ENCODE assay signal across 15 cellular contexts in genomic region chr5:37043693-37044092, GRCh38.
A peak's percentile ranks its signal among the peaks of the same experiment; 100 is the strongest.
DNase-seq lines count a peak whose midpoint lies in the region; ATAC-seq and TF ChIP-seq lines count a peak whose summit lies in the region.
"Had no signal": no experiment of that assay in that cellular context is flagged by ENCODE, and none has a peak within 500 bp of the region (broad histone marks: within the 10 kb centered on the region; RNA-seq: fewer than 3 reads in every experiment).

No MANE protein-coding gene starts in this region.

- no peaks in the 10 kb centered on the region for H3K9me3 ChIP-seq in Panc1 (ENCODE audit: control insufficient read depth, insufficient read depth, low read depth, low read length)
- H3K9me3 ChIP-seq: pancreas, upper lobe of right lung had no signal

- no peaks in the 10 kb centered on the region for H3K27me3 ChIP-seq in Panc1 (ENCODE audit: control insufficient read depth, insufficient read depth, low read length)
- H3K27me3 ChIP-seq: pancreas, upper lobe of right lung had no signal

- intact Hi-C loops in Panc1 (cut with micrococcal nuclease; ENCODE audit: unreplicated experiment): no loop called here

- no peaks in the 10 kb centered on the region for H3K4me1 ChIP-seq in Panc1 (ENCODE audit: control insufficient read depth, insufficient read depth, low read length)
- H3K4me1 ChIP-seq: upper lobe of right lung had no signal

- POLR2A ChIA-PET in Panc1 (lab: Charles Lee): no interaction called here

- H3K4me3 ChIP-seq in Panc1 (ENCODE audit: low read depth in 2 of 2, low read length in 2 of 2): no peak overlapping the region
- H3K4me3 ChIP-seq: pancreas, upper lobe of right lung had no signal

- in situ Hi-C loops in Panc1 (cut with HindIII; ENCODE audit: low pct_unique_long_range_greater_than_20kb, low sequenced_read_pairs): no loop called here

- DNase-seq in Ammon's horn (ENCODE audit: low spot score): peak; percentile 82
- peak; percentile 4 for DNase-seq in Panc1 (ENCODE audit: low read depth, low spot score)
- DNase-seq in hippocampal formation (lab: John Stamatoyannopoulos, UW): peak; percentile 22 to 66
- DNase-seq in germinal center (ENCODE audit: low spot score): no peak
- DNase-seq in AG20443 (ENCODE audit: low spot score): no peak
- DNase-seq in NK-92 (lab: John Stamatoyannopoulos, UW; ENCODE audit: unreplicated experiment): no peak
- DNase-seq: Calu3; effector memory CD4-positive, alpha-beta T cell; immature natural killer cell; NCI-H526 treated with DMSO at 0.1 percent for 48 hours; pancreas; T1000; upper lobe of right lung had no signal

- peaks cover 27% of the 10 kb centered on the region for H3K36me3 ChIP-seq in Panc1 (ENCODE audit: control insufficient read depth, insufficient read depth, low read length)

- CTCF ChIA-PET in Panc1 (lab: Charles Lee): no interaction called here

- TF ChIP-seq CTCF in GM12872 (IDR thresholded peaks at IDR 0.05; ENCODE audit: insufficient read depth, low read depth, low read length) (peak; percentile 37; the same call in 1 of the 3 replicates), Panc1 (IDR thresholded peaks at IDR 0.05) (peak; percentile 45; the same call in 1 of the 2 replicates)

- no TSS peak for BruUV-seq in Panc1 (replicated peaks; lab: Mats Ljungman, UMichigan)

- H3K27ac ChIP-seq in Panc1 (ENCODE audit: low read length): no peak overlapping the region
- H3K27ac ChIP-seq: pancreas, upper lobe of right lung had no signal

- ATAC-seq in Panc1 (peak; percentile 79; the same call in 1 of the 2 replicates), HG02970 (IDR thresholded peaks at IDR 0.05; ENCODE audit: low FRiP score, unreplicated experiment) (no peak)
- ATAC-seq: pancreas, upper lobe of right lung had no signal

Comparison
In these comparisons a context has a peak if more than half of its experiments do, and no peak if none do; other contexts are left out.
1. DNase-seq: peak in Ammon's horn (single experiment), Panc1 (single experiment) and hippocampal formation (2 of 2); none in germinal center (single experiment), AG20443 (single experiment) and NK-92 (single experiment).